ENCODE assay signal across 1 cellular context in the genomic region with DNA sequence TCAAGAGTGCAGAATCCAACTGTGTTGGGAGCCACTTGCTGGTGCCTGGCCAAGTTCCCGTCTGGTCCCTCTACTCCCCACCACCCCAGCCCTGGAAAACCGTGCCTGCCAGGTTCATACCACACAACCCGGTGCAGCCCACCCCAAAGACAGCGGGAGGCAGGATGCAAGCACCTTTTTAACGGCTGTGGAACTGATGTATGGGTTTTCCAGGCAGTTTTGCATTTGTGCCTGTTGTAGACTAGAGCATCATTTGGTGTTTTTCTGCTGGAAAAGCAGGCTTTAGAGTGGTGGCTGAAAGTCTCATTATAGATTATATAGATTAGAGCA.
TF ChIP-seq lines count a peak whose summit lies in the region.

No MANE protein-coding gene starts in this region.

TF ChIP-seq in GM23338, 12 proteins besides CTCF, POLR2A, EP300 and RAD21 (continued from another document):
- TF ChIP-seq, protein P1, sequence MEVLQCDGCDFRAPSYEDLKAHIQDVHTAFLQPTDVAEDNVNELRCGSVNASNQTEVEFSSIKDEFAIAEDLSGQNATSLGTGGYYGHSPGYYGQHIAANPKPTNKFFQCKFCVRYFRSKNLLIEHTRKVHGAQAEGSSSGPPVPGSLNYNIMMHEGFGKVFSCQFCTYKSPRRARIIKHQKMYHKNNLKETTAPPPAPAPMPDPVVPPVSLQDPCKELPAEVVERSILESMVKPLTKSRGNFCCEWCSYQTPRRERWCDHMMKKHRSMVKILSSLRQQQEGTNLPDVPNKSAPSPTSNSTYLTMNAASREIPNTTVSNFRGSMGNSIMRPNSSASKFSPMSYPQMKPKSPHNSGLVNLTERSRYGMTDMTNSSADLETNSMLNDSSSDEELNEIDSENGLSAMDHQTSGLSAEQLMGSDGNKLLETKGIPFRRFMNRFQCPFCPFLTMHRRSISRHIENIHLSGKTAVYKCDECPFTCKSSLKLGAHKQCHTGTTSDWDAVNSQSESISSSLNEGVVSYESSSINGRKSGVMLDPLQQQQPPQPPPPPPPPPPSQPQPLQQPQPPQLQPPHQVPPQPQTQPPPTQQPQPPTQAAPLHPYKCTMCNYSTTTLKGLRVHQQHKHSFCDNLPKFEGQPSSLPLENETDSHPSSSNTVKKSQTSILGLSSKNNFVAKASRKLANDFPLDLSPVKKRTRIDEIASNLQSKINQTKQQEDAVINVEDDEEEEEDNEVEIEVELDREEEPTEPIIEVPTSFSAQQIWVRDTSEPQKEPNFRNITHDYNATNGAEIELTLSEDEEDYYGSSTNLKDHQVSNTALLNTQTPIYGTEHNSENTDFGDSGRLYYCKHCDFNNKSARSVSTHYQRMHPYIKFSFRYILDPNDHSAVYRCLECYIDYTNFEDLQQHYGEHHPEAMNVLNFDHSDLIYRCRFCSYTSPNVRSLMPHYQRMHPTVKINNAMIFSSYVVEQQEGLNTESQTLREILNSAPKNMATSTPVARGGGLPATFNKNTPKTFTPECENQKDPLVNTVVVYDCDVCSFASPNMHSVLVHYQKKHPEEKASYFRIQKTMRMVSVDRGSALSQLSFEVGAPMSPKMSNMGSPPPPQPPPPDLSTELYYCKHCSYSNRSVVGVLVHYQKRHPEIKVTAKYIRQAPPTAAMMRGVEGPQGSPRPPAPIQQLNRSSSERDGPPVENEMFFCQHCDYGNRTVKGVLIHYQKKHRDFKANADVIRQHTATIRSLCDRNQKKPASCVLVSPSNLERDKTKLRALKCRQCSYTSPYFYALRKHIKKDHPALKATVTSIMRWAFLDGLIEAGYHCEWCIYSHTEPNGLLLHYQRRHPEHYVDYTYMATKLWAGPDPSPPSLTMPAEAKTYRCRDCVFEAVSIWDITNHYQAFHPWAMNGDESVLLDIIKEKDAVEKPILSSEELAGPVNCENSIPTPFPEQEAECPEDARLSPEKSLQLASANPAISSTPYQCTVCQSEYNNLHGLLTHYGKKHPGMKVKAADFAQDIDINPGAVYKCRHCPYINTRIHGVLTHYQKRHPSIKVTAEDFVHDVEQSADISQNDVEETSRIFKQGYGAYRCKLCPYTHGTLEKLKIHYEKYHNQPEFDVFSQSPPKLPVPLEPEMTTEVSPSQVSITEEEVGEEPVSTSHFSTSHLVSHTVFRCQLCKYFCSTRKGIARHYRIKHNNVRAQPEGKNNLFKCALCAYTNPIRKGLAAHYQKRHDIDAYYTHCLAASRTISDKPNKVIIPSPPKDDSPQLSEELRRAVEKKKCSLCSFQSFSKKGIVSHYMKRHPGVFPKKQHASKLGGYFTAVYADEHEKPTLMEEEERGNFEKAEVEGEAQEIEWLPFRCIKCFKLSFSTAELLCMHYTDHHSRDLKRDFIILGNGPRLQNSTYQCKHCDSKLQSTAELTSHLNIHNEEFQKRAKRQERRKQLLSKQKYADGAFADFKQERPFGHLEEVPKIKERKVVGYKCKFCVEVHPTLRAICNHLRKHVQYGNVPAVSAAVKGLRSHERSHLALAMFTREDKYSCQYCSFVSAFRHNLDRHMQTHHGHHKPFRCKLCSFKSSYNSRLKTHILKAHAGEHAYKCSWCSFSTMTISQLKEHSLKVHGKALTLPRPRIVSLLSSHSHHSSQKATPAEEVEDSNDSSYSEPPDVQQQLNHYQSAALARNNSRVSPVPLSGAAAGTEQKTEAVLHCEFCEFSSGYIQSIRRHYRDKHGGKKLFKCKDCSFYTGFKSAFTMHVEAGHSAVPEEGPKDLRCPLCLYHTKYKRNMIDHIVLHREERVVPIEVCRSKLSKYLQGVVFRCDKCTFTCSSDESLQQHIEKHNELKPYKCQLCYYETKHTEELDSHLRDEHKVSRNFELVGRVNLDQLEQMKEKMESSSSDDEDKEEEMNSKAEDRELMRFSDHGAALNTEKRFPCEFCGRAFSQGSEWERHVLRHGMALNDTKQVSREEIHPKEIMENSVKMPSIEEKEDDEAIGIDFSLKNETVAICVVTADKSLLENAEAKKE (CRISPR knock-in tag; IDR thresholded peaks at IDR 0.05), result no peak
- TF ChIP-seq REST (IDR thresholded peaks at IDR 0.05; ENCODE audit: unreplicated experiment) (no peak), CREB1 (CRISPR knock-in tag; IDR thresholded peaks at IDR 0.05; ENCODE audit: low read depth) (no peak), ZNF331 (CRISPR knock-in tag; IDR thresholded peaks at IDR 0.05; ENCODE audit: low read depth) (no peak), POLR2AphosphoS5 (IDR thresholded peaks at IDR 0.05; ENCODE audit: low read depth) (no peak), EZH2 (IDR thresholded peaks at IDR 0.05; ENCODE audit: low read depth, unreplicated experiment) (no peak), EZH2phosphoT487 (IDR thresholded peaks at IDR 0.05; ENCODE audit: unreplicated experiment) (no peak)
- TF ChIP-seq, protein P2, sequence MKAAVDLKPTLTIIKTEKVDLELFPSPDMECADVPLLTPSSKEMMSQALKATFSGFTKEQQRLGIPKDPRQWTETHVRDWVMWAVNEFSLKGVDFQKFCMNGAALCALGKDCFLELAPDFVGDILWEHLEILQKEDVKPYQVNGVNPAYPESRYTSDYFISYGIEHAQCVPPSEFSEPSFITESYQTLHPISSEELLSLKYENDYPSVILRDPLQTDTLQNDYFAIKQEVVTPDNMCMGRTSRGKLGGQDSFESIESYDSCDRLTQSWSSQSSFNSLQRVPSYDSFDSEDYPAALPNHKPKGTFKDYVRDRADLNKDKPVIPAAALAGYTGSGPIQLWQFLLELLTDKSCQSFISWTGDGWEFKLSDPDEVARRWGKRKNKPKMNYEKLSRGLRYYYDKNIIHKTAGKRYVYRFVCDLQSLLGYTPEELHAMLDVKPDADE (IDR thresholded peaks at IDR 0.05), result no peak
